Comparison of ENCODE assay signal across 18 cellular contexts in the genomic region with DNA sequence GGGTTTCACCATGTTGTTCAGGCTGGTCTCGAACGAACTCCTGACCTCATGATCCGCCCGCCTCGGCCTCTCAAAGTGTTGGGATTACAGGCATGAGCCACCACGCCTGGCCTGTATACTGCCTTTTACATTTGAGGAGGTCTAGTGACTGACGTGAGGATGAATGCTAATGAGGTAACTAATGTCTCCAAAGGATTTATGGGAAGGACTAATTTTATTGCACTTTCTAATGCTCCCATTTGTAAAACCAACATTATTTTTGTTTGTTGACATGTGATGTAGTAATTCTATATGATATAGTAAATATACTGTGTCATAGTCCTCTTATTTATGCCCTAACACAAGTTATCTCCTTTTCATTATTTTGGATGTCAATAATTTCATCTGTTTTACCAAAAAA.
DNase-seq lines count a peak whose midpoint lies in the region; TF ChIP-seq lines count a peak whose summit lies in the region.
"Had no signal": no experiment of that assay in that cellular context is flagged by ENCODE, and none has a peak within 500 bp of the region (broad histone marks: within the 10 kb centered on the region; RNA-seq: fewer than 3 reads in every experiment).

No MANE protein-coding gene starts in this region.

- peak; percentile 43 for DNase-seq in NCI-H748 (lab: John Stamatoyannopoulos, UW; ENCODE audit: unreplicated experiment)
- DNase-seq in NCI-H748 treated with DMSO at 0.1 percent for 48 hours (lab: John Stamatoyannopoulos, UW), result no peak
- peak; percentile 60 for DNase-seq in NCI-H69 (lab: John Stamatoyannopoulos, UW)
- DNase-seq in endodermal cell, result no peak
- no peak for DNase-seq in Caco-2
- no peak for DNase-seq in tibial nerve (ENCODE audit: low spot score in 2 of 2)
- DNase-seq: 8988T; ACHN; BE2C; C1 segment of cervical spinal cord; Calu3; CD4-positive, alpha-beta memory T cell; CD4-positive, CD25-positive, alpha-beta regulatory T cell; CD8-positive, alpha-beta memory T cell; DMS79 treated with DMSO at 0.1 percent for 48 hours; GF-D8 had no signal

- no peaks in the 10 kb centered on the region for H3K4me1 Mint-ChIP-seq in endodermal cell
- no peaks in the 10 kb centered on the region for H3K4me1 Mint-ChIP-seq in Caco-2 (ENCODE audit: low read depth, unreplicated experiment)
- H3K4me1 Mint-ChIP-seq: CD14-positive monocyte; CD4-positive, alpha-beta memory T cell; CD4-positive, CD25-positive, alpha-beta regulatory T cell; CD8-positive, alpha-beta memory T cell had no signal

- H3K27ac Mint-ChIP-seq in endodermal cell (no peak overlapping the region), Caco-2 (ENCODE audit: unreplicated experiment) (no peak overlapping the region)
- H3K27ac Mint-ChIP-seq: CD14-positive monocyte; CD4-positive, alpha-beta memory T cell; CD4-positive, CD25-positive, alpha-beta regulatory T cell; CD8-positive, alpha-beta memory T cell had no signal

- H3K36me3 Mint-ChIP-seq in endodermal cell (ENCODE audit: low read depth) (no peaks in the 10 kb centered on the region), Caco-2 (ENCODE audit: insufficient read depth, unreplicated experiment) (no peaks in the 10 kb centered on the region)
- H3K36me3 Mint-ChIP-seq: CD14-positive monocyte; CD4-positive, alpha-beta memory T cell; CD4-positive, CD25-positive, alpha-beta regulatory T cell; CD8-positive, alpha-beta memory T cell had no signal

- H3K27ac ChIP-seq in endodermal cell (ENCODE audit: low read depth, low read length), result peak overlapping the region; percentile 0
- no peak overlapping the region for H3K27ac ChIP-seq in tibial nerve
- H3K27ac ChIP-seq: BLaER1 had no signal

- no TSS peak for BruUV-seq in Caco-2 (replicated peaks; lab: Mats Ljungman, UMichigan)

- H3K9me3 Mint-ChIP-seq in endodermal cell (no peaks in the 10 kb centered on the region), Caco-2 (ENCODE audit: unreplicated experiment) (no peaks in the 10 kb centered on the region)

- H3K27me3 ChIP-seq in endodermal cell (ENCODE audit: control insufficient read depth, insufficient read depth, low read length, poor library complexity, severe bottlenecking) (no peaks in the 10 kb centered on the region), Caco-2 (replicated peaks; ENCODE audit: control insufficient read depth, insufficient read depth, low read length) (no peaks in the 10 kb centered on the region), tibial nerve (no peaks in the 10 kb centered on the region)
- H3K27me3 ChIP-seq: BE2C, BLaER1 had no signal

- no peak for TF ChIP-seq EP300 in tibial nerve (IDR thresholded peaks at IDR 0.05)

- H3K9me3 ChIP-seq in endodermal cell (ENCODE audit: control insufficient read depth, low read length) (no peaks in the 10 kb centered on the region), Caco-2 (no peaks in the 10 kb centered on the region), tibial nerve (no peaks in the 10 kb centered on the region)
- H3K9me3 ChIP-seq: BE2C, BLaER1 had no signal

- TF ChIP-seq CTCF in endodermal cell (conservative IDR thresholded peaks at IDR 0.05), result no peak
- no peak for TF ChIP-seq CTCF in Caco-2 (IDR thresholded peaks at IDR 0.05; ENCODE audit: insufficient read depth in 1 of 2, low read depth in 1 of 2, low read length in 1 of 2, severe bottlenecking in 1 of 2, unreplicated experiment in 1 of 2)
- TF ChIP-seq CTCF in tibial nerve (IDR thresholded peaks at IDR 0.05), result no peak

- H3K4me3 ChIP-seq in endodermal cell (ENCODE audit: low read length) (no peak overlapping the region), Caco-2 (ENCODE audit: low read depth, low read length) (no peak overlapping the region), tibial nerve (no peak overlapping the region)
- H3K4me3 ChIP-seq: BLaER1 had no signal

- POLR2A ChIA-PET in Caco-2 (lab: Charles Lee), result no interaction called here

- H3K36me3 ChIP-seq in endodermal cell (ENCODE audit: control insufficient read depth, insufficient read depth, low read length) (no peaks in the 10 kb centered on the region), Caco-2 (ENCODE audit: control insufficient read depth, insufficient read depth, low read length) (no peaks in the 10 kb centered on the region), tibial nerve (no peaks in the 10 kb centered on the region)
- H3K36me3 ChIP-seq: BE2C, BLaER1 had no signal

- intact Hi-C loops in Caco-2 (cut with micrococcal nuclease; ENCODE audit: unreplicated experiment), result no loop called here

- H3K4me1 ChIP-seq in endodermal cell (ENCODE audit: control insufficient read depth, insufficient read depth, low read length) (no peaks in the 10 kb centered on the region), Caco-2 (no peaks in the 10 kb centered on the region), tibial nerve (no peaks in the 10 kb centered on the region)
- H3K4me1 ChIP-seq: BLaER1 had no signal

- 89 to 90% methylated on average over 7 of the region's 7 CpGs for WGBS in endodermal cell (ENCODE audit: insufficient coverage in 1 of 2, insufficient read length in 1 of 2), 2 experiments
- 91 to 92% methylated on average over 7 of the region's 7 CpGs for WGBS in tibial nerve, 2 donors

- no peak overlapping the region for H3K9ac ChIP-seq in endodermal cell (ENCODE audit: extremely low read depth, low read length, poor library complexity, severe bottlenecking)
- H3K9ac ChIP-seq: BLaER1 had no signal

- H3K27me3 Mint-ChIP-seq in endodermal cell (ENCODE audit: insufficient read depth) (no peaks in the 10 kb centered on the region), Caco-2 (ENCODE audit: insufficient read depth, unreplicated experiment) (no peaks in the 10 kb centered on the region)
- H3K27me3 Mint-ChIP-seq: CD4-positive, alpha-beta memory T cell; CD4-positive, CD25-positive, alpha-beta regulatory T cell; CD8-positive, alpha-beta memory T cell had no signal

- H3K4me3 Mint-ChIP-seq in endodermal cell (no peak overlapping the region), Caco-2 (ENCODE audit: unreplicated experiment) (no peak overlapping the region)
- H3K4me3 Mint-ChIP-seq: CD14-positive monocyte; CD4-positive, alpha-beta memory T cell; CD4-positive, CD25-positive, alpha-beta regulatory T cell; CD8-positive, alpha-beta memory T cell had no signal

- TF ChIP-seq POLR2A in tibial nerve (IDR thresholded peaks at IDR 0.05), result no peak

- CTCF ChIA-PET in Caco-2 (lab: Charles Lee), result no interaction called here

Comparison
In these comparisons a context has a peak if more than half of its experiments do, and no peak if none do; other contexts are left out.
1. DNase-seq: peak in NCI-H748 (single experiment) and NCI-H69 (single experiment); none in NCI-H748 treated with DMSO at 0.1 percent for 48 hours (single experiment), endodermal cell (single experiment), Caco-2 (0 of 2) and tibial nerve (0 of 2).